21 cellular contexts compared by ENCODE assay signal in genomic region chr12:100020370-100020769, GRCh38. TPM values are rescaled to one million over a fixed set of nuclear protein-coding genes. Genes with fewer than 3 reads are reported as not detected.
A peak's percentile ranks its signal among the peaks of the same experiment; 100 is the strongest.
DNase-seq lines count a peak whose midpoint lies in the region; ATAC-seq and TF ChIP-seq lines count a peak whose summit lies in the region.
"Had no signal": no experiment of that assay in that cellular context is flagged by ENCODE, and none has a peak within 500 bp of the region (broad histone marks: within the 10 kb centered on the region; RNA-seq: fewer than 3 reads in every experiment).

No MANE protein-coding gene starts in this region.

- H3K27ac Mint-ChIP-seq in CD4-positive, alpha-beta memory T cell = no peak overlapping the region
- H3K27ac Mint-ChIP-seq: CD4-positive, alpha-beta T cell; effector memory CD8-positive, alpha-beta T cell had no signal

- H3K23ac ChIP-seq in mesendoderm (ENCODE audit: low read length) = no peak overlapping the region

- POLR2A ChIA-PET in CD4-positive, alpha-beta memory T cell (lab: Charles Lee; ENCODE audit: partially characterized antibody) = no interaction called here

- H2AFZ ChIP-seq in GM23248 = no peak overlapping the region

- no peaks in the 10 kb centered on the region for H3K36me3 ChIP-seq in GM23248 (ENCODE audit: low read depth)
- H3K36me3 ChIP-seq in mesendoderm (ENCODE audit: control insufficient read depth, insufficient read depth, low read length) = no peaks in the 10 kb centered on the region
- H3K36me3 ChIP-seq in CD4-positive, alpha-beta memory T cell (ENCODE audit: insufficient read depth, low read length) = no peaks in the 10 kb centered on the region
- H3K36me3 ChIP-seq: colonic mucosa, esophagus squamous epithelium, transverse colon had no signal

- H3K56ac ChIP-seq in mesendoderm (ENCODE audit: low read length) = no peak overlapping the region

- H3K27me3 Mint-ChIP-seq in CD4-positive, alpha-beta memory T cell = no peaks in the 10 kb centered on the region
- H3K27me3 Mint-ChIP-seq: CD4-positive, alpha-beta T cell; effector memory CD8-positive, alpha-beta T cell had no signal

- no peak overlapping the region for H3K18ac ChIP-seq in mesendoderm (ENCODE audit: low read length)

- no peaks in the 10 kb centered on the region for H4K20me1 ChIP-seq in GM23248 (ENCODE audit: insufficient read depth)

- H3K27me3 ChIP-seq in GM23248 (replicated peaks; ENCODE audit: insufficient read depth) = no peaks in the 10 kb centered on the region
- H3K27me3 ChIP-seq in mesendoderm (ENCODE audit: insufficient read depth, low read length, poor library complexity) = no peaks in the 10 kb centered on the region
- no peaks in the 10 kb centered on the region for H3K27me3 ChIP-seq in CD4-positive, alpha-beta memory T cell (ENCODE audit: insufficient read depth, low read length)
- H3K27me3 ChIP-seq: colonic mucosa, esophagus squamous epithelium, transverse colon had no signal

- no peaks in the 10 kb centered on the region for H3K4me1 Mint-ChIP-seq in CD4-positive, alpha-beta memory T cell

- no peak overlapping the region for H2AK5ac ChIP-seq in mesendoderm (ENCODE audit: low read length)

- H3K36me3 Mint-ChIP-seq in CD4-positive, alpha-beta memory T cell = peaks cover 2 to 11% of the 10 kb centered on the region in 2 donors

- ATAC-seq in HG03108 (IDR thresholded peaks at IDR 0.05; ENCODE audit: unreplicated experiment) = no peak
- ATAC-seq: effector memory CD8-positive, alpha-beta T cell had no signal

- in situ Hi-C loops in GM23248 (cut with MboI) = no loop called here

- H2BK120ac ChIP-seq in mesendoderm (ENCODE audit: low read depth, low read length) = no peak overlapping the region

- no peak overlapping the region for H4K5ac ChIP-seq in mesendoderm (ENCODE audit: low read length)

- H3K79me1 ChIP-seq in mesendoderm (ENCODE audit: low read length) = no peaks in the 10 kb centered on the region

- no peak overlapping the region for H3K4me3 ChIP-seq in GM23248
- H3K4me3 ChIP-seq in choroid plexus epithelial cell (ENCODE audit: low read depth, low read length) = no peak overlapping the region
- H3K4me3 ChIP-seq in mesendoderm (ENCODE audit: low read length) = no peak overlapping the region
- no peak overlapping the region for H3K4me3 ChIP-seq in CD4-positive, alpha-beta memory T cell (ENCODE audit: low read length in 2 of 2)
- H3K4me3 ChIP-seq: colonic mucosa, esophagus squamous epithelium, transverse colon had no signal

- H2BK5ac ChIP-seq in mesendoderm (ENCODE audit: low read length) = no peak overlapping the region

- H3K79me2 ChIP-seq in GM23248 (ENCODE audit: insufficient read depth) (no peaks in the 10 kb centered on the region), mesendoderm (ENCODE audit: control insufficient read depth, insufficient read depth, low read length) (no peaks in the 10 kb centered on the region)

- H4K8ac ChIP-seq in mesendoderm (ENCODE audit: low read depth, low read length) = no peak overlapping the region

- H3K4me1 ChIP-seq in GM23248 (ENCODE audit: insufficient read depth) = no peaks in the 10 kb centered on the region
- peaks cover 2% of the 10 kb centered on the region for H3K4me1 ChIP-seq in mesendoderm (ENCODE audit: control insufficient read depth, low read depth, low read length)
- no peaks in the 10 kb centered on the region for H3K4me1 ChIP-seq in CD4-positive, alpha-beta memory T cell (ENCODE audit: insufficient read depth, low read length)
- H3K4me1 ChIP-seq: colonic mucosa, esophagus squamous epithelium, transverse colon had no signal

- no peaks in the 10 kb centered on the region for H3K9me2 ChIP-seq in GM23248 (ENCODE audit: insufficient read depth)

- DNase-seq in GM23248 (peak; percentile 17), NCI-H69 (lab: John Stamatoyannopoulos, UW) (peak; percentile 16), choroid plexus epithelial cell (ENCODE audit: low read depth) (peak; percentile 10), mesendoderm (peak; percentile 37)
- DNase-seq in activated T-cell treated with anti-CD3 and anti-CD28 coated beads, Interleukin-2, amount 50 U/mL, for 1 hour = no peak
- no peak for DNase-seq in CD4-positive, alpha-beta memory T cell
- DNase-seq: activated CD4-positive, CD25-positive, alpha-beta regulatory T cell treated with anti-CD3 and anti-CD28 coated beads, Interleukin-2, amount 50 U/mL, for 72 hours; CD4-positive, alpha-beta T cell; colonic mucosa; effector memory CD8-positive, alpha-beta T cell; esophagus squamous epithelium; GF-D8; Karpas-422; kidney glomerular epithelial cell; NCI-H1048; NCI-H187; NCI-H748 treated with DMSO at 0.1 percent for 48 hours; stimulated activated CD8-positive, alpha-beta memory T cell treated with anti-CD3 and anti-CD28 coated beads, Interleukin-4, amount 100 ng/mL, for 48 hours; SW 1271; transverse colon had no signal

- H3F3A ChIP-seq in GM23248 (ENCODE audit: insufficient read depth) = no peaks in the 10 kb centered on the region

- H3K27ac ChIP-seq in GM23248 (no peak overlapping the region), mesendoderm (ENCODE audit: low read depth, low read length) (peak overlapping the region; percentile 9)
- no peak overlapping the region for H3K27ac ChIP-seq in CD4-positive, alpha-beta memory T cell (ENCODE audit: low read depth, low read length)
- H3K27ac ChIP-seq: colonic mucosa, esophagus squamous epithelium, transverse colon had no signal

- H2BK15ac ChIP-seq in mesendoderm (replicated peaks; ENCODE audit: low read depth) = no peak overlapping the region

- 80 to 87% methylated on average over 1 of the region's 1 CpG for WGBS in GM23248 (ENCODE audit: low coverage in 1 of 2, low lambda C conversion rate in 2 of 2, missing lambda C conversion rate in 2 of 2), 2 experiments
- no CpG with 5 or more reads among the region's 1 CpG for WGBS in mesendoderm (ENCODE audit: extremely low coverage, insufficient coverage, low lambda C conversion rate)

- H3K9me3 Mint-ChIP-seq in CD4-positive, alpha-beta memory T cell = peaks cover 0 to 22% (median 7%) of the 10 kb centered on the region in 8 donors
- H3K9me3 Mint-ChIP-seq: effector memory CD8-positive, alpha-beta T cell had no signal

- no peak for TF ChIP-seq CTCF in choroid plexus epithelial cell (conservative IDR thresholded peaks at IDR 0.05; ENCODE audit: low read depth, low read length)

- CTCF ChIA-PET in CD4-positive, alpha-beta memory T cell (lab: Charles Lee; ENCODE audit: partially characterized antibody) = no interaction called here

- H3K4me2 ChIP-seq in GM23248 (ENCODE audit: unreplicated experiment) = no peak overlapping the region
- no peak overlapping the region for H3K4me2 ChIP-seq in mesendoderm (ENCODE audit: low read length)

- H3K9ac ChIP-seq in GM23248 (no peak overlapping the region), mesendoderm (ENCODE audit: low read length) (no peak overlapping the region)

- H3K4ac ChIP-seq in mesendoderm (ENCODE audit: low read depth, low read length) = no peak overlapping the region

- intact Hi-C loops in CD4-positive, alpha-beta memory T cell (cut with micrococcal nuclease) = no loop called here

- no peaks in the 10 kb centered on the region for H3K9me3 ChIP-seq in GM23248 (ENCODE audit: low read depth)
- no peaks in the 10 kb centered on the region for H3K9me3 ChIP-seq in CD4-positive, alpha-beta memory T cell (ENCODE audit: control insufficient read depth in 1 of 2, low read length in 2 of 2)
- H3K9me3 ChIP-seq: colonic mucosa, esophagus squamous epithelium, transverse colon had no signal

- H3K4me3 Mint-ChIP-seq in CD4-positive, alpha-beta memory T cell = no peak overlapping the region
- H3K4me3 Mint-ChIP-seq: CD4-positive, alpha-beta T cell; effector memory CD8-positive, alpha-beta T cell had no signal

RNA-seq across cellular contexts. Expression of gene ANKS1B, which starts 35.6 kb away (rescaled TPM):
- total RNA-seq in GM23248 (2014; rRNA removed; shearing (Covaris generic)) = not detected in 2 replicates
- not detected in 2 replicates for polyA plus RNA-seq in GM23248 (2016; fragmentation: Nextera tagmentation; extraction: Ambion mirVana)
- polyA plus RNA-seq in mesendoderm (2013, experiment 1 of 2) = 1.3 TPM
- polyA plus RNA-seq in mesendoderm (2013, experiment 2 of 2) = 1.3 TPM
- under 1 TPM; 0.28 to 0.55 TPM for total RNA-seq in CD4-positive, alpha-beta memory T cell
- not detected for polyA plus RNA-seq in CD4-positive, alpha-beta memory T cell

Comparison
In these comparisons a context has a peak if more than half of its experiments do, and no peak if none do; other contexts are left out.
1. DNase-seq: peak in GM23248 (single experiment), NCI-H69 (single experiment), choroid plexus epithelial cell (single experiment) and mesendoderm (single experiment); none in activated T-cell treated with anti-CD3 and anti-CD28 coated beads, Interleukin-2, amount 50 U/mL, for 1 hour (single experiment) and CD4-positive, alpha-beta memory T cell (0 of 5).